1 cellular context compared by ENCODE assay signal in the genomic region with DNA sequence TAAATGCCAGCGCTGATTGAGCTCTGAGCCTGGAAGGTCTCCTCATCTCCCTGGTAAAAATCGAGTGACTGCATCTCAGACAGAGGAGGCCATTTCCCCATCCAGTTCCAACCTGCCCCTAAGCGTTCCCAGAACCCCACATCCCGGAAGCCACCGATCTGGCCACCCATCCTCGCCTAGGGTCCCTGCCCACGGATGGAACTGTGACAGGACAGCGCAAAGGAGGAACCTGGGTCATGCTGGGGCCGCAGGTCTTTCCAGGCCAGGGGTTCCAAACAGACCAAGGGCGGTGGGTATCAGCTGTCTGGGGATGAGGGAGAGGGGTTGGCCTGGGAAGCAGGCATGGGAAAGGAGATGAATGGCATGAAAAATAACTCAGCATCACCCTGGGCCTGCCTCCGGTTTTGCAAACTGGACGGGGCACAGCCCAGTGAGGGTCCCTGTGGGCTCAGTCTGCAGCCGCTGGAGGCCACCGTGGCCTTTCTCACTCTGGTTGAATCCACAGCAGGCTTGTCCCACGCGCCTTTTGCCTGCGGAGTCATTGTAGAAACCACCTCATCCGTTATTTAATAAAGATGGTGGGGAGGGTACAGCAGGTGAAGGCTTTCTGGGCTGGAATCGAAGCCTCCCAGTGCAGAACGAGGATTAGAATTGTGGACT.
TF ChIP-seq lines count a peak whose summit lies in the region.

No MANE protein-coding gene starts in this region.

TF ChIP-seq in GM23338, 12 proteins besides CTCF, POLR2A, EP300 and RAD21 (continued from another document):
- TF ChIP-seq EZH2 (IDR thresholded peaks at IDR 0.05; ENCODE audit: low read depth, unreplicated experiment) (no peak), ZNF331 (CRISPR knock-in tag; IDR thresholded peaks at IDR 0.05; ENCODE audit: low read depth) (no peak), NANOG (IDR thresholded peaks at IDR 0.05; ENCODE audit: borderline replicate concordance) (no peak), STAT1 (IDR thresholded peaks at IDR 0.05; ENCODE audit: unreplicated experiment) (no peak), CREB1 (CRISPR knock-in tag; IDR thresholded peaks at IDR 0.05; ENCODE audit: low read depth) (no peak), ZNF114 (CRISPR knock-in tag; IDR thresholded peaks at IDR 0.05) (no peak), JUNB (IDR thresholded peaks at IDR 0.05; ENCODE audit: unreplicated experiment) (no peak)
- TF ChIP-seq, protein P1, sequence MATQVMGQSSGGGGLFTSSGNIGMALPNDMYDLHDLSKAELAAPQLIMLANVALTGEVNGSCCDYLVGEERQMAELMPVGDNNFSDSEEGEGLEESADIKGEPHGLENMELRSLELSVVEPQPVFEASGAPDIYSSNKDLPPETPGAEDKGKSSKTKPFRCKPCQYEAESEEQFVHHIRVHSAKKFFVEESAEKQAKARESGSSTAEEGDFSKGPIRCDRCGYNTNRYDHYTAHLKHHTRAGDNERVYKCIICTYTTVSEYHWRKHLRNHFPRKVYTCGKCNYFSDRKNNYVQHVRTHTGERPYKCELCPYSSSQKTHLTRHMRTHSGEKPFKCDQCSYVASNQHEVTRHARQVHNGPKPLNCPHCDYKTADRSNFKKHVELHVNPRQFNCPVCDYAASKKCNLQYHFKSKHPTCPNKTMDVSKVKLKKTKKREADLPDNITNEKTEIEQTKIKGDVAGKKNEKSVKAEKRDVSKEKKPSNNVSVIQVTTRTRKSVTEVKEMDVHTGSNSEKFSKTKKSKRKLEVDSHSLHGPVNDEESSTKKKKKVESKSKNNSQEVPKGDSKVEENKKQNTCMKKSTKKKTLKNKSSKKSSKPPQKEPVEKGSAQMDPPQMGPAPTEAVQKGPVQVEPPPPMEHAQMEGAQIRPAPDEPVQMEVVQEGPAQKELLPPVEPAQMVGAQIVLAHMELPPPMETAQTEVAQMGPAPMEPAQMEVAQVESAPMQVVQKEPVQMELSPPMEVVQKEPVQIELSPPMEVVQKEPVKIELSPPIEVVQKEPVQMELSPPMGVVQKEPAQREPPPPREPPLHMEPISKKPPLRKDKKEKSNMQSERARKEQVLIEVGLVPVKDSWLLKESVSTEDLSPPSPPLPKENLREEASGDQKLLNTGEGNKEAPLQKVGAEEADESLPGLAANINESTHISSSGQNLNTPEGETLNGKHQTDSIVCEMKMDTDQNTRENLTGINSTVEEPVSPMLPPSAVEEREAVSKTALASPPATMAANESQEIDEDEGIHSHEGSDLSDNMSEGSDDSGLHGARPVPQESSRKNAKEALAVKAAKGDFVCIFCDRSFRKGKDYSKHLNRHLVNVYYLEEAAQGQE (IDR thresholded peaks at IDR 0.05; ENCODE audit: unreplicated experiment) = no peak
- TF ChIP-seq, protein P2, sequence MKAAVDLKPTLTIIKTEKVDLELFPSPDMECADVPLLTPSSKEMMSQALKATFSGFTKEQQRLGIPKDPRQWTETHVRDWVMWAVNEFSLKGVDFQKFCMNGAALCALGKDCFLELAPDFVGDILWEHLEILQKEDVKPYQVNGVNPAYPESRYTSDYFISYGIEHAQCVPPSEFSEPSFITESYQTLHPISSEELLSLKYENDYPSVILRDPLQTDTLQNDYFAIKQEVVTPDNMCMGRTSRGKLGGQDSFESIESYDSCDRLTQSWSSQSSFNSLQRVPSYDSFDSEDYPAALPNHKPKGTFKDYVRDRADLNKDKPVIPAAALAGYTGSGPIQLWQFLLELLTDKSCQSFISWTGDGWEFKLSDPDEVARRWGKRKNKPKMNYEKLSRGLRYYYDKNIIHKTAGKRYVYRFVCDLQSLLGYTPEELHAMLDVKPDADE (IDR thresholded peaks at IDR 0.05) = no peak
